9 cellular contexts compared by ENCODE assay signal in genomic region chr3:134363381-134363755, GRCh38. TPM values are rescaled to one million over a fixed set of nuclear protein-coding genes. Genes with fewer than 3 reads are reported as not detected.
DNase-seq lines count a peak whose midpoint lies in the region; ATAC-seq and TF ChIP-seq lines count a peak whose summit lies in the region.
"Had no signal": no experiment of that assay in that cellular context is flagged by ENCODE, and none has a peak within 500 bp of the region (broad histone marks: within the 10 kb centered on the region; RNA-seq: fewer than 3 reads in every experiment).

No MANE protein-coding gene starts in this region.

- CTCF ChIA-PET in Calu3 (lab: Charles Lee): interaction anchor here (0.5 to 3.3 kb wide), 15 partner anchors 9 to 111 kb away, joined by 3 to 35 read pairs (median 6); partner anchors contain the start of gene AMOTL2
- CTCF ChIA-PET in OCI-LY7 (lab: Charles Lee; ENCODE audit: unreplicated experiment): no interaction called here

- no peaks in the 10 kb centered on the region for H3K79me2 ChIP-seq in OCI-LY7 (ENCODE audit: insufficient read depth, low read depth, low read length)

- H3K36me3 Mint-ChIP-seq in Calu3 (ENCODE audit: insufficient read depth, unreplicated experiment): peaks cover 100% of the 10 kb centered on the region

- H3K4me1 Mint-ChIP-seq in Calu3 (ENCODE audit: low read depth, unreplicated experiment): peaks cover 74% of the 10 kb centered on the region

- peaks cover 93% of the 10 kb centered on the region for H3K36me3 ChIP-seq in SK-N-MC (ENCODE audit: insufficient read depth, low read length)
- peaks cover 4 to 94% (median 81%) of the 10 kb centered on the region in 9 donors for H3K36me3 ChIP-seq in heart left ventricle
- H3K36me3 ChIP-seq in psoas muscle (ENCODE audit: insufficient read depth in 1 of 2, low read depth in 1 of 2): peaks cover 4 to 93% of the 10 kb centered on the region in 2 donors
- no peaks in the 10 kb centered on the region for H3K36me3 ChIP-seq in OCI-LY7 (ENCODE audit: insufficient read depth, low read length)

- no peaks in the 10 kb centered on the region for H3K9me3 Mint-ChIP-seq in Calu3 (ENCODE audit: low read depth, unreplicated experiment)

- H3K9me2 ChIP-seq in OCI-LY7 (ENCODE audit: insufficient read depth, low read length): no peaks in the 10 kb centered on the region

- peak overlapping the region; percentile 71 for H3K4me3 ChIP-seq in SK-N-MC
- H3K4me3 ChIP-seq in heart left ventricle: peak overlapping the region in 9 of 12 donors; percentile 22 to 49 (median 36)
- H3K4me3 ChIP-seq in psoas muscle: peak overlapping the region; percentile 56
- no peak overlapping the region for H3K4me3 ChIP-seq in OCI-LY7 (ENCODE audit: low read depth, low read length, poor library complexity, severe bottlenecking)

- intact Hi-C loops in Calu3 (cut with micrococcal nuclease; ENCODE audit: unreplicated experiment) (no loop called here), heart left ventricle (cut with DNase I) (no loop called here), psoas muscle (cut with DNase I) (no loop called here), OCI-LY7 (cut with micrococcal nuclease; ENCODE audit: unreplicated experiment) (no loop called here)

- no peaks in the 10 kb centered on the region for H4K20me1 ChIP-seq in OCI-LY7 (ENCODE audit: insufficient read depth, low read length)

- peaks cover 30 to 100% (median 96%) of the 10 kb centered on the region in 12 donors for H3K4me1 ChIP-seq in heart left ventricle
- peaks cover 100% of the 10 kb centered on the region for H3K4me1 ChIP-seq in psoas muscle
- peaks cover 14% of the 10 kb centered on the region for H3K4me1 ChIP-seq in OCI-LY7 (ENCODE audit: insufficient read depth, low read length, poor library complexity, severe bottlenecking)

- H3K9me3 ChIP-seq in SK-N-MC (ENCODE audit: low read depth, low read length) (no peaks in the 10 kb centered on the region), heart left ventricle (no peaks in the 10 kb centered on the region), psoas muscle (no peaks in the 10 kb centered on the region), OCI-LY7 (ENCODE audit: low read length) (no peaks in the 10 kb centered on the region)

- H3K27ac ChIP-seq in SK-N-MC (peak overlapping the region; percentile 98), heart left ventricle (peak overlapping the region; percentile 75 to 100 (median 97)), psoas muscle (peak overlapping the region; percentile 78), OCI-LY7 (ENCODE audit: low read depth, low read length, poor library complexity, severe bottlenecking) (no peak overlapping the region)

- no peak for DNase-seq in Calu3
- DNase-seq in SK-N-MC (ENCODE audit: low read depth, low spot score): no peak
- DNase-seq in heart left ventricle: peak in 1 of 5 donors; percentile 11
- no peak for DNase-seq in psoas muscle
- no peak for DNase-seq in GM13977 (ENCODE audit: low spot score)
- DNase-seq in OCI-LY7 (ENCODE audit: low spot score): no peak
- DNase-seq in activated CD8-positive, alpha-beta memory T cell treated with anti-CD3 and anti-CD28 coated beads, Interleukin-2, amount 50 U/mL, for 48 hours: no peak
- DNase-seq: NCI-H748 treated with DMSO at 0.1 percent for 48 hours had no signal

- no peak for ATAC-seq in heart left ventricle
- ATAC-seq in psoas muscle: peak in 1 of 4 donors; percentile 0
- ATAC-seq in GM18907 (IDR thresholded peaks at IDR 0.05; ENCODE audit: unreplicated experiment): no peak

- H3K9ac ChIP-seq in SK-N-MC (ENCODE audit: insufficient read length): peak overlapping the region; percentile 82

- 27 to 44% (median 37%) methylated on average over 3 of the region's 3 CpGs for WGBS in heart left ventricle, 4 donors
- WGBS in psoas muscle, 3 donors: 65 to 82% (median 73%) methylated on average over 3 of the region's 3 CpGs

- POLR2A ChIA-PET in OCI-LY7 (lab: Charles Lee): no interaction called here

- BruUV-seq in Calu3 (replicated peaks; lab: Mats Ljungman, UMichigan): no TSS peak
- BruUV-seq in OCI-LY7 (replicated peaks; lab: Mats Ljungman, UMichigan): no TSS peak

- TF ChIP-seq POLR2A in heart left ventricle (IDR thresholded peaks at IDR 0.05): no peak

- H3K27me3 ChIP-seq in heart left ventricle: no peaks in the 10 kb centered on the region
- H3K27me3 ChIP-seq in psoas muscle (ENCODE audit: insufficient read depth in 3 of 3, low read length in 2 of 3): no peaks in the 10 kb centered on the region

- in situ Hi-C loops in GM13977 (cut with MboI; ENCODE audit: low pct_unique_long_range_greater_than_20kb, low sequenced_read_pairs, unreplicated experiment): no loop called here

- peak overlapping the region; percentile 43 for H3K4me3 Mint-ChIP-seq in Calu3 (ENCODE audit: low read depth, unreplicated experiment)

- TF ChIP-seq CTCF in Calu3 (IDR thresholded peaks at IDR 0.05; ENCODE audit: unreplicated experiment) (no peak), heart left ventricle (IDR thresholded peaks at IDR 0.05) (no peak), psoas muscle (IDR thresholded peaks at IDR 0.05) (no peak), GM13977 (IDR thresholded peaks at IDR 0.05; ENCODE audit: extremely low read depth, insufficient read depth, missing control alignments) (no peak), OCI-LY7 (conservative IDR thresholded peaks at IDR 0.05; ENCODE audit: low read length) (no peak)

- H2AFZ ChIP-seq in OCI-LY7 (ENCODE audit: low read length): no peak overlapping the region

- no peaks in the 10 kb centered on the region for H3K27me3 Mint-ChIP-seq in Calu3 (ENCODE audit: unreplicated experiment)

- peak overlapping the region; percentile 53 for H3K27ac Mint-ChIP-seq in Calu3 (ENCODE audit: unreplicated experiment)

- no peak overlapping the region for H3K4me2 ChIP-seq in OCI-LY7 (ENCODE audit: low read length)

RNA-seq across cellular contexts. Expression of gene AMOTL2, which starts 10.9 kb away (rescaled TPM):
- 140 and 153 TPM in 2 replicates for total RNA-seq in Calu3 (2022)
- total RNA-seq in heart left ventricle: 100 to 1,000 TPM in 1 of 9 donors, 10 to 100 TPM in 8; 26.0 to 109 (median 50.0) TPM
- polyA plus RNA-seq in heart left ventricle: 10 to 100 TPM; 19.0 to 36.4 TPM
- total RNA-seq in psoas muscle: 10 to 100 TPM; 16.5 to 36.6 (median 29.6) TPM
- 1 to 10 TPM; 4.0 to 6.1 (median 5.1) TPM for polyA plus RNA-seq in psoas muscle
- not detected in 2 replicates for total RNA-seq in OCI-LY7 (2014; rRNA removed; shearing (Covaris generic))
- total RNA-seq in OCI-LY7 (2022): not detected in 2 replicates

Comparison
In these comparisons a context has a peak if more than half of its experiments do, and no peak if none do; other contexts are left out.
1. RNA of gene AMOTL2, which starts 10.9 kb away (total RNA-seq): 140 to 153 TPM in Calu3, 26.0 to 109 TPM in heart left ventricle and 16.5 to 36.6 TPM in psoas muscle; not detected in OCI-LY7; every median in the first group is over 10 times any median in the second.